In the genomic region with DNA sequence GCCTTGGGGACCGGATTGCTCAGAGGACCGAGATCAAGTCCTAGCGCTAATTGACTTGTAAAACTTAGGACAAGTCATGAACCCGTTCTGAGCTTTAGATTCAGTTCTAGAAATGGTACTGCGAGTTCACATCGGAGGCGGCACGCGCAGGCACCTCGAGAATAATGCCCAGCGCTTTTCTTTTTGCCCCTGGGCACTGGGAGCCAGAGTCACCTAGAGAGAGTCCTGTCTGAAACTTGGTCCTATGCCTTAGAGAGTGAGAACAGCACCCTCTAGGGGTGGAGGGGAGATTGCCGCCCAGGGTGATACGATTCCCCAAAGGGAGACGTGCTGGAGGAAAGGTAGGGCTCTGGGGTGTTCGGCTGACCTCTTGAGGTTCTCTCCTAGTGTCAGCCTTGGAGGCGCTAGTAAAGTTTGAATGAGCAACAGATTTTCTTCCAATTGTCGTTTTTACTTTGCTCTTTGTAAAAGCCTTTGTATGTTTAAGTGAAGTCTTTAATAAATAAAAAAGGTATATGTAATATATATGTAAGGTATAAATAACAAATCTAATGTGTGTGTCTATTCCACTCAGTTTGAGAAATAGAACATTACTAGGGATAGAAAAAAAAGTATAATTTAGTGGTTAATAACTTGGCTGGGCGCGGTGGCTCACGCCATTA, we compare ENCODE assay signal across 8 cellular contexts. TPM values are rescaled to one million over a fixed set of nuclear protein-coding genes. Genes with fewer than 3 reads are reported as not detected.
DNase-seq lines count a peak whose midpoint lies in the region; ATAC-seq and TF ChIP-seq lines count a peak whose summit lies in the region.

No MANE protein-coding gene starts in this region.

- ATAC-seq in GM19395 (IDR thresholded peaks at IDR 0.05; ENCODE audit: unreplicated experiment) (peak; percentile 74), HG03521 (IDR thresholded peaks at IDR 0.05; ENCODE audit: unreplicated experiment) (peak; percentile 54), lung (ENCODE audit: insufficient read depth, low FRiP score) (peak; percentile 83)

- no peaks in the 10 kb centered on the region for H3K27me3 ChIP-seq in lung (ENCODE audit: control insufficient read depth, insufficient read depth)

- H3K27ac ChIP-seq in C4-2B (peak overlapping the region; percentile 98), lung (ENCODE audit: low read depth in 1 of 2, low read length in 1 of 2) (peak overlapping the region in 1 of 2 donors; percentile 71)

- DNase-seq in NCI-H526 (lab: John Stamatoyannopoulos, UW) (peak; percentile 89 to 96), ecto neural progenitor cell (ENCODE audit: low spot score) (peak; percentile 87), lung (ENCODE audit: low spot score) (peak; percentile 92)
- peak; percentile 87 for DNase-seq in activated CD4-positive, alpha-beta T cell treated with anti-CD3 and anti-CD28 coated beads, Interleukin-2, amount 50 U/mL, for 1 hour
- DNase-seq in stimulated activated CD4-positive, alpha-beta T cell treated with anti-CD3 and anti-CD28 coated beads, TNF-alpha, amount 100 ng/mL, for 24 hours (ENCODE audit: low read depth in 3 of 3): peak; percentile 76 to 94 (median 89)

- peak; percentile 99 for TF ChIP-seq CTCF in C4-2B (conservative IDR thresholded peaks at IDR 0.05)
- TF ChIP-seq CTCF in lung (IDR thresholded peaks at IDR 0.05; ENCODE audit: control extremely low read depth, extremely low read depth): peak; percentile 78

- 13 to 15% methylated on average over 20 of the region's 20 CpGs for WGBS in lung, 2 donors

- H3K4me1 ChIP-seq in lung (ENCODE audit: control insufficient read depth in 2 of 2, insufficient read depth in 2 of 2, low read length in 2 of 2): peaks cover 0 to 3% of the 10 kb centered on the region in 2 donors

- peaks cover 0 to 2% of the 10 kb centered on the region in 2 donors for H3K36me3 ChIP-seq in lung (ENCODE audit: control insufficient read depth in 2 of 2, insufficient read depth in 2 of 2, low read length in 2 of 2)

- no peaks in the 10 kb centered on the region for H3K9me3 ChIP-seq in lung (ENCODE audit: control insufficient read depth in 2 of 2, insufficient read depth in 1 of 2, low read length in 1 of 2)

- peak overlapping the region; percentile 80 for H3K4me3 ChIP-seq in lung

RNA-seq across cellular contexts. Expression of gene EEF1AKMT4, which starts 0.8 kb away (rescaled TPM):
- total RNA-seq in lung: 1 to 10 TPM; 2.3 to 4.6 TPM
- polyA plus RNA-seq in lung: 10 to 100 TPM in 1 of 2 donors, 1 to 10 TPM in 1; 5.2 to 12.2 TPM

RNA-seq across cellular contexts. Expression of gene ALG3, which starts 1.5 kb away (rescaled TPM):
- total RNA-seq in lung: 10 to 100 TPM; 24.7 to 54.8 TPM
- 10 to 100 TPM; 32.2 to 68.0 TPM for polyA plus RNA-seq in lung

RNA-seq across cellular contexts. Expression of gene CAMK2N2, which starts 11.1 kb away (rescaled TPM):
- under 1 TPM; 0.23 to 0.58 TPM for total RNA-seq in lung
- under 1 TPM; 0.03 to 0.12 TPM for polyA plus RNA-seq in lung

RNA-seq across cellular contexts. Expression of gene VWA5B2, which starts 20.9 kb away (rescaled TPM):
- 1 to 10 TPM; 1.6 to 1.7 TPM for total RNA-seq in lung
- polyA plus RNA-seq in lung: under 1 TPM; 0.12 to 0.15 TPM

RNA-seq across cellular contexts. Expression of gene ECE2, which starts 25.5 kb away (rescaled TPM):
- total RNA-seq in lung: under 1 TPM in 1 of 2 donors, not detected in 1; 0.15 TPM
- polyA plus RNA-seq in lung: not detected
